17 cellular contexts compared by ENCODE assay signal in the genomic region with DNA sequence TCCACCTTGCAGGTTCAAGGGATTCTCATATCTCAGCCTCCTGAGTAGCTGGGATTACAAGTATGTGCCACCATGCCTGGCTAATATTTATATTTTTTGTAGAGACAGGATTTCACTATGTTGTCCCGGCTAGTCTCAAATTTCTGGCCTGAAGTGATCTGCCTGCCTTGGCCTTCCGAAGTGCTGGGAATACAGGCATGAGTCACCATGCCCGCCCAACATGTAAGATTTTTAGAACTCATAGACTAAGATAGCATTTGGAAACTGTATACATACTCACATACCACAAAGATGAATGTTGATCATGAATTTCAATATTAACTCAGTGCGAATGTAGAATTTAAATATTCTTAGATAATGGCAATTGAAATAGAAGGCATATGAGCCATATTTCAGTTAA.
DNase-seq lines count a peak whose midpoint lies in the region; TF ChIP-seq lines count a peak whose summit lies in the region.
"Had no signal": no experiment of that assay in that cellular context is flagged by ENCODE, and none has a peak within 500 bp of the region (broad histone marks: within the 10 kb centered on the region; RNA-seq: fewer than 3 reads in every experiment).

No MANE protein-coding gene starts in this region.

- no peaks in the 10 kb centered on the region for H3K4me1 Mint-ChIP-seq in MCF 10A (ENCODE audit: insufficient read depth, unreplicated experiment)
- peaks cover 9% of the 10 kb centered on the region for H3K4me1 Mint-ChIP-seq in neural progenitor cell
- H3K4me1 Mint-ChIP-seq: CD14-positive monocyte had no signal

- H3K27ac Mint-ChIP-seq in MCF 10A (ENCODE audit: low read depth, unreplicated experiment) (no peak overlapping the region), neural progenitor cell (no peak overlapping the region)
- H3K27ac Mint-ChIP-seq: CD14-positive monocyte had no signal

- TF ChIP-seq POLR2A in breast epithelium (IDR thresholded peaks at IDR 0.05) = no peak

- TF ChIP-seq CTCF in MCF 10A (IDR thresholded peaks at IDR 0.05; ENCODE audit: unreplicated experiment) (no peak), breast epithelium (IDR thresholded peaks at IDR 0.05) (no peak), fibroblast of lung (conservative IDR thresholded peaks at IDR 0.05 in 1 of 2, IDR thresholded peaks at IDR 0.05 in 1 of 2; ENCODE audit: low read depth in 1 of 2, low read length in 2 of 2) (no peak), neural progenitor cell (IDR thresholded peaks at IDR 0.05) (no peak)

- H3K9me3 Mint-ChIP-seq in MCF 10A (ENCODE audit: unreplicated experiment) = no peaks in the 10 kb centered on the region
- no peaks in the 10 kb centered on the region for H3K9me3 Mint-ChIP-seq in neural progenitor cell

- intact Hi-C loops in MCF 10A (cut with micrococcal nuclease) = no loop called here
- intact Hi-C loops in breast epithelium (cut with DNase I; ENCODE audit: low total_unique reads) = loop anchor here (5.0 kb wide), 1 partner anchor 941 kb away; no protein-coding TSS in a partner anchor

- H4K20me1 ChIP-seq in fibroblast of lung (ENCODE audit: control insufficient read depth, extremely low read depth, insufficient read depth, low read length) = no peaks in the 10 kb centered on the region
- H4K20me1 ChIP-seq in neural progenitor cell (ENCODE audit: low read depth) = no peaks in the 10 kb centered on the region

- no peaks in the 10 kb centered on the region for H3K36me3 Mint-ChIP-seq in MCF 10A (ENCODE audit: insufficient read depth, unreplicated experiment)
- H3K36me3 Mint-ChIP-seq in neural progenitor cell = no peaks in the 10 kb centered on the region
- H3K36me3 Mint-ChIP-seq: CD14-positive monocyte had no signal

- H3K9ac ChIP-seq in fibroblast of lung (ENCODE audit: insufficient read depth, low read length) = no peak overlapping the region
- no peak overlapping the region for H3K9ac ChIP-seq in neural progenitor cell

- DNase-seq in MCF 10A (ENCODE audit: unreplicated experiment) = peak; percentile 18
- no peak for DNase-seq in breast epithelium (ENCODE audit: low spot score in 2 of 2)
- peak; percentile 25 for DNase-seq in amniotic epithelial cell (ENCODE audit: low read depth)
- DNase-seq in fibroblast of lung (ENCODE audit: low read depth in 2 of 2) = peak; percentile 52
- DNase-seq in NCI-H1436 treated with DMSO at 0.1 percent for 48 hours (lab: John Stamatoyannopoulos, UW) = no peak
- DNase-seq in SIG-M5 (lab: John Stamatoyannopoulos, UW) = no peak
- no peak for DNase-seq in SW480 (ENCODE audit: low spot score)
- DNase-seq in neural progenitor cell (ENCODE audit: low spot score) = no peak
- DNase-seq: DMS 273 treated with DMSO at 0.1 percent for 48 hours, DND-41, GF-D8, KBM-7, NCI-H1417 treated with DMSO at 0.1 percent for 48 hours, NCI-H1930, NCI-H526 had no signal

- no peaks in the 10 kb centered on the region for H3K4me1 ChIP-seq in breast epithelium
- H3K4me1 ChIP-seq in fibroblast of lung (ENCODE audit: control insufficient read depth, extremely low read depth, insufficient read depth, low read length) = no peaks in the 10 kb centered on the region
- H3K4me1 ChIP-seq in neural progenitor cell = no peaks in the 10 kb centered on the region

- H3K27me3 Mint-ChIP-seq in MCF 10A (ENCODE audit: insufficient read depth, unreplicated experiment) = no peaks in the 10 kb centered on the region
- H3K27me3 Mint-ChIP-seq in neural progenitor cell (ENCODE audit: insufficient read depth, low read depth) = no peaks in the 10 kb centered on the region

- CTCF ChIA-PET in MCF 10A (lab: Yijun Ruan, JAX) = no interaction called here

- H3K79me2 ChIP-seq in fibroblast of lung (ENCODE audit: control insufficient read depth, insufficient read depth, low read length) (no peaks in the 10 kb centered on the region), neural progenitor cell (ENCODE audit: low read depth) (no peaks in the 10 kb centered on the region)

- H3K36me3 ChIP-seq in breast epithelium (no peaks in the 10 kb centered on the region), fibroblast of lung (ENCODE audit: control insufficient read depth, insufficient read depth, low read length) (no peaks in the 10 kb centered on the region), neural progenitor cell (no peaks in the 10 kb centered on the region)

- H3K4me3 Mint-ChIP-seq in MCF 10A (ENCODE audit: unreplicated experiment) = no peak overlapping the region
- H3K4me3 Mint-ChIP-seq in neural progenitor cell = no peak overlapping the region
- H3K4me3 Mint-ChIP-seq: CD14-positive monocyte had no signal

- H3K4me3 ChIP-seq in breast epithelium (no peak overlapping the region), fibroblast of lung (replicated peaks in 1 of 4; ENCODE audit: control extremely low read depth in 1 of 4, insufficient read depth in 1 of 4, low read depth in 3 of 4, low read length in 4 of 4) (no peak overlapping the region), neural progenitor cell (no peak overlapping the region)

- BruUV-seq in MCF 10A (replicated peaks; lab: Mats Ljungman, UMichigan) = no TSS peak

- H2AFZ ChIP-seq in fibroblast of lung (ENCODE audit: low read length) (no peak overlapping the region), neural progenitor cell (replicated peaks) (no peak overlapping the region)

- H3K27ac ChIP-seq in breast epithelium (no peak overlapping the region), fibroblast of lung (ENCODE audit: insufficient read depth, low read length) (no peak overlapping the region), neural progenitor cell (no peak overlapping the region)
- H3K27ac ChIP-seq: 22Rv1 had no signal

- no peaks in the 10 kb centered on the region for H3F3A ChIP-seq in neural progenitor cell (ENCODE audit: low read depth)

- H3K27me3 ChIP-seq in breast epithelium = no peaks in the 10 kb centered on the region
- no peaks in the 10 kb centered on the region for H3K27me3 ChIP-seq in fibroblast of lung (ENCODE audit: control insufficient read depth, insufficient read depth, low read length)
- no peaks in the 10 kb centered on the region for H3K27me3 ChIP-seq in neural progenitor cell

- H3K4me2 ChIP-seq in fibroblast of lung (ENCODE audit: extremely low read depth, insufficient read depth, low read length) = no peak overlapping the region
- no peak overlapping the region for H3K4me2 ChIP-seq in neural progenitor cell

- H3K9me3 ChIP-seq in breast epithelium (peaks cover 0 to 8% of the 10 kb centered on the region in 2 donors), fibroblast of lung (ENCODE audit: control insufficient read depth, insufficient read depth, low read depth, low read length) (no peaks in the 10 kb centered on the region), neural progenitor cell (ENCODE audit: low read depth) (no peaks in the 10 kb centered on the region)

- POLR2A ChIA-PET in MCF 10A (lab: Yijun Ruan, JAX) = no interaction called here

Comparison
In these comparisons a context has a peak if more than half of its experiments do, and no peak if none do; other contexts are left out.
1. DNase-seq: peak in MCF 10A (single experiment), amniotic epithelial cell (single experiment) and fibroblast of lung (2 of 2); none in breast epithelium (0 of 2), NCI-H1436 treated with DMSO at 0.1 percent for 48 hours (single experiment), SIG-M5 (single experiment), SW480 (single experiment) and neural progenitor cell (single experiment).